8 cellular contexts compared by ENCODE assay signal in the genomic region with DNA sequence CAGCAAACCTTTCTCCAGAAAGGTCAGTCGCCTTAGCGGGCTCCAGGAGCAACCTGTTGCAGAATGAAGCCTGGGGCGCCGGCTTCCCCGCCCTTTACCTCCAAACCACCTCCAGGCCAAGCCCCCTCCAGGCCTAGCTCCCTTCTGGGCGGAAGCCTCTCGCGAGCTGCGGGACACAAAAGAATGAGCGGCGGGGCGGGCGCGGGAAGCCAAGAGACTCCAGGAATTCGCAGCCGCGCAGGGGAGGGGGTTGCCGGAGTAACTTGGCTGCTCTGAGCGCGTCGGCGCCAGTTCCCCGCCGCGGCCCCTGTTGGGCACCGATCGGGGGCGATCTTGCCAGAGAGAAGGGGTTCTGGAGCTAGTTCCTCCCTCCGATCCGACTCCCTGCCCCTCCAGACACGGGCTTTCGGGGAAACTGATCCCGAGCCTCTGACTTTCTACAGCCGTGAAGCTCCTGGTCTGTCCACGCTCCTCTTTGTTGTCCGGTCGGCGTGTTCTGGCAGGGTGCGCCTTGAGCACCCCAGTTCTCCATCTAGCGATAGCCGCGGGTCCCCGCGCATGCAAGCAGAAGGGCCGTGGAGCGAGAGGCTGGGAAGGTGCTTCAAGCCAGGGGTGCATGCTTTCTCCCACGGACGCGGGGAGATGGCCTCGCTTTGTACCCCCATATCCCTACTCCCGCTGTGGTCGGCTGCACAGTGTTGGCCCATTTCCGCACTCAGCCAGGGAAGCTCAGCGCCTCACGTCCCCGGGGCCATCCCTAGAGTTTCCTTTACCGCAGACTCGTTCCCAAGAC. TPM values are rescaled to one million over a fixed set of nuclear protein-coding genes. Genes with fewer than 3 reads are reported as not detected.
DNase-seq lines count a peak whose midpoint lies in the region; ATAC-seq and TF ChIP-seq lines count a peak whose summit lies in the region.

No MANE protein-coding gene starts in this region.

- TF ChIP-seq CTCF in ascending aorta (IDR thresholded peaks at IDR 0.05) = no peak
- no peak for TF ChIP-seq CTCF in gastrocnemius medialis (IDR thresholded peaks at IDR 0.05 in 4 of 5, conservative IDR thresholded peaks at IDR 0.05 in 1 of 5)

- ATAC-seq in gastrocnemius medialis (no peak), HG03025 (IDR thresholded peaks at IDR 0.05; ENCODE audit: low FRiP score, unreplicated experiment) (no peak)

- H3K4me1 ChIP-seq in ascending aorta (no peaks in the 10 kb centered on the region), iPS-18a (ENCODE audit: control insufficient read depth, low read depth, low read length) (peaks cover 13% of the 10 kb centered on the region), gastrocnemius medialis (peaks cover 15 to 23% of the 10 kb centered on the region in 2 donors)

- H3K27ac ChIP-seq in ascending aorta = peak overlapping the region in 1 of 2 donors; percentile 21
- H3K27ac ChIP-seq in iPS-18a (ENCODE audit: low read length) = peak overlapping the region; percentile 24
- no peak overlapping the region for H3K27ac ChIP-seq in gastrocnemius medialis

- in situ Hi-C loops in gastrocnemius medialis (cut with MboI; ENCODE audit: low sequenced_read_pairs in 4 of 4) = no loop called here

- no peak for TF ChIP-seq POLR2A in gastrocnemius medialis (IDR thresholded peaks at IDR 0.05)

- H3K9me3 ChIP-seq in ascending aorta = no peaks in the 10 kb centered on the region
- no peaks in the 10 kb centered on the region for H3K9me3 ChIP-seq in iPS-18a (ENCODE audit: control insufficient read depth, low read depth, low read length)
- H3K9me3 ChIP-seq in gastrocnemius medialis = no peaks in the 10 kb centered on the region

- H3K36me3 ChIP-seq in ascending aorta (no peaks in the 10 kb centered on the region), iPS-18a (ENCODE audit: control insufficient read depth, low read depth, low read length) (peaks cover 5% of the 10 kb centered on the region), gastrocnemius medialis (no peaks in the 10 kb centered on the region)

- H3K27me3 ChIP-seq in ascending aorta = peaks cover 4% of the 10 kb centered on the region
- H3K27me3 ChIP-seq in iPS-18a (ENCODE audit: control insufficient read depth, insufficient read depth, low read length) = peaks cover 46% of the 10 kb centered on the region
- H3K27me3 ChIP-seq in gastrocnemius medialis = peaks cover 34 to 38% (median 35%) of the 10 kb centered on the region in 3 donors

- peak overlapping the region; percentile 88 for H3K9ac ChIP-seq in iPS-18a (ENCODE audit: low read length)

- intact Hi-C loops in ascending aorta (cut with DNase I) = loop anchor here (2.0 kb wide), 1 partner anchor 56 kb away; no protein-coding TSS in a partner anchor
- intact Hi-C loops in gastrocnemius medialis (cut with DNase I; ENCODE audit: low total_unique reads) = no loop called here

- peak overlapping the region; percentile 62 to 69 for H3K4me3 ChIP-seq in ascending aorta
- H3K4me3 ChIP-seq in iPS-18a (ENCODE audit: low read length) = peak overlapping the region; percentile 81
- peak overlapping the region; percentile 51 to 72 (median 56) for H3K4me3 ChIP-seq in gastrocnemius medialis

- DNase-seq in 8988T = peak; percentile 64
- DNase-seq in HT-29 (ENCODE audit: low spot score) = peak; percentile 59
- DNase-seq in ascending aorta (ENCODE audit: low spot score in 2 of 2) = peak in 1 of 2 donors; percentile 77
- peak in 1 of 2 donors; percentile 2 for DNase-seq in gastrocnemius medialis
- DNase-seq in effector CD8-positive, alpha-beta T cell (lab: John Stamatoyannopoulos, UW) = no peak
- no peak for DNase-seq in HK-2 (ENCODE audit: unreplicated experiment)

RNA-seq across cellular contexts. Expression of a gene that starts 1.2 kb away (rescaled TPM):
- total RNA-seq in HT-29 (2014; rRNA removed; shearing (Covaris generic)) = 54.3 and 61.7 TPM in 2 replicates
- total RNA-seq in ascending aorta = 7.2 TPM
- 1 to 10 TPM in 1 of 4 donors, under 1 TPM in 2, not detected in 1; 0.11 to 2.9 (median 0.58) TPM for total RNA-seq in gastrocnemius medialis

Comparison
In these comparisons a context has a peak if more than half of its experiments do, and no peak if none do; other contexts are left out.
1. DNase-seq: peak in 8988T (single experiment) and HT-29 (single experiment); none in effector CD8-positive, alpha-beta T cell (single experiment) and HK-2 (single experiment).
2. Peak in every context shown above with its lines, with median percentiles within 50 percentile points of each other: H3K4me3 ChIP-seq.